Comparison of ENCODE assay signal across 2 cellular contexts in genomic region chr9:114370985-114371335, GRCh38.
TF ChIP-seq lines count a peak whose summit lies in the region.

No MANE protein-coding gene starts in this region.

TF ChIP-seq in liver, 16 proteins besides CTCF, POLR2A, EP300 and RAD21:
- TF ChIP-seq SP1 (IDR thresholded peaks at IDR 0.05) (no peak), ATF3 (IDR thresholded peaks at IDR 0.05) (no peak), RXRA (IDR thresholded peaks at IDR 0.05) (no peak), MAX (IDR thresholded peaks at IDR 0.05) (no peak), ZBTB33 (IDR thresholded peaks at IDR 0.05) (no peak), FOXA1 (IDR thresholded peaks at IDR 0.05) (no peak), EGR1 (IDR thresholded peaks at IDR 0.05; ENCODE audit: low read depth in 2 of 2) (no peak)

TF ChIP-seq in HepG2, 621 proteins besides CTCF, POLR2A, EP300 and RAD21:
- TF ChIP-seq ZNF691 (CRISPR knock-in tag; IDR thresholded peaks at IDR 0.05; ENCODE audit: borderline replicate concordance, low read depth): no peak
- TF ChIP-seq PITX1 (CRISPR knock-in tag; IDR thresholded peaks at IDR 0.05): no peak
- no peak for TF ChIP-seq HNF4G (IDR thresholded peaks at IDR 0.05; ENCODE audit: borderline replicate concordance, low read depth, low read length)
- TF ChIP-seq HNF4G (CRISPR knock-in tag; IDR thresholded peaks at IDR 0.05; ENCODE audit: borderline replicate concordance, low read depth): no peak
- no peak for TF ChIP-seq ATM (IDR thresholded peaks at IDR 0.05; ENCODE audit: borderline replicate concordance)
- TF ChIP-seq CEBPB (IDR thresholded peaks at IDR 0.05; ENCODE audit: borderline replicate concordance, low read depth, low read length): no peak
- no peak for TF ChIP-seq ZNF747 (CRISPR knock-in tag; IDR thresholded peaks at IDR 0.05; ENCODE audit: borderline replicate concordance)
- no peak for TF ChIP-seq ISX (CRISPR knock-in tag; conservative IDR thresholded peaks at IDR 0.05)
- TF ChIP-seq NFRKB (IDR thresholded peaks at IDR 0.05): no peak
- TF ChIP-seq SKIL (CRISPR knock-in tag; IDR thresholded peaks at IDR 0.05; ENCODE audit: borderline replicate concordance): no peak
- TF ChIP-seq ARNT2 (CRISPR knock-in tag; IDR thresholded peaks at IDR 0.05; ENCODE audit: low read depth): no peak
